1 cellular context compared by ENCODE assay signal in genomic region chr7:111192614-111193053, GRCh38.
A peak's percentile ranks its signal among the peaks of the same experiment; 100 is the strongest.
TF ChIP-seq lines count a peak whose summit lies in the region.

No MANE protein-coding gene starts in this region.

TF ChIP-seq in HepG2, 621 proteins besides CTCF, POLR2A, EP300 and RAD21 (continued from another document and continues in another):
- TF ChIP-seq ZBED4 (CRISPR knock-in tag; IDR thresholded peaks at IDR 0.05; ENCODE audit: borderline replicate concordance) (no peak), ZBTB39 (CRISPR knock-in tag; IDR thresholded peaks at IDR 0.05) (no peak), ZNF674 (CRISPR knock-in tag; IDR thresholded peaks at IDR 0.05; ENCODE audit: low read depth) (no peak), KLF16 (CRISPR knock-in tag; IDR thresholded peaks at IDR 0.05) (0 out of 4 replicates have a peak, but pooled peaks of 1 of the 2 experiments have one; percentile 36), CEBPB (IDR thresholded peaks at IDR 0.05; ENCODE audit: borderline replicate concordance, low read depth, low read length) (peak; percentile 91), ZNF646 (CRISPR knock-in tag; IDR thresholded peaks at IDR 0.05) (no peak), STAT6 (CRISPR knock-in tag; IDR thresholded peaks at IDR 0.05; ENCODE audit: borderline replicate concordance) (no peak), ZSCAN12 (CRISPR knock-in tag; IDR thresholded peaks at IDR 0.05) (no peak), THRA (CRISPR knock-in tag; IDR thresholded peaks at IDR 0.05; ENCODE audit: borderline replicate concordance) (peak; percentile 49; the same call in 1 of the 2 replicates), ZNF883 (CRISPR knock-in tag; IDR thresholded peaks at IDR 0.05; ENCODE audit: not compliant biosample characterization) (no peak), ZHX1 (CRISPR knock-in tag; IDR thresholded peaks at IDR 0.05; ENCODE audit: low read depth) (no peak), FIP1L1 (IDR thresholded peaks at IDR 0.05; ENCODE audit: borderline replicate concordance, insufficient read depth, low read depth, low read length) (no peak), RORA (CRISPR knock-in tag; IDR thresholded peaks at IDR 0.05) (no peak), TRAFD1 (CRISPR knock-in tag; IDR thresholded peaks at IDR 0.05; ENCODE audit: borderline replicate concordance) (no peak), ZNF644 (CRISPR knock-in tag; IDR thresholded peaks at IDR 0.05; ENCODE audit: low read depth) (peak; percentile 75; the same call in 1 of the 2 replicates), ZBTB46 (CRISPR knock-in tag; IDR thresholded peaks at IDR 0.05; ENCODE audit: borderline replicate concordance) (no peak), HDAC2 (CRISPR knock-in tag; IDR thresholded peaks at IDR 0.05) (peak; percentile 28; the same call in 1 of the 2 replicates), ZNF687 (CRISPR knock-in tag; IDR thresholded peaks at IDR 0.05) (no peak), HOXA3 (CRISPR knock-in tag; IDR thresholded peaks at IDR 0.05) (no peak)
